Comparison of ENCODE assay signal across 9 cellular contexts in genomic region chr18:63236417-63236816, GRCh38.
A peak's percentile ranks its signal among the peaks of the same experiment; 100 is the strongest.
DNase-seq lines count a peak whose midpoint lies in the region; ATAC-seq and TF ChIP-seq lines count a peak whose summit lies in the region.
"Had no signal": no experiment of that assay in that cellular context is flagged by ENCODE, and none has a peak within 500 bp of the region (broad histone marks: within the 10 kb centered on the region; RNA-seq: fewer than 3 reads in every experiment).

No MANE protein-coding gene starts in this region.

- H3K4me3 ChIP-seq in thyroid gland (replicated peaks in 1 of 3) = no peak overlapping the region
- H3K4me3 ChIP-seq: A549 had no signal

- no peak for TF ChIP-seq POLR2A in thyroid gland (IDR thresholded peaks at IDR 0.05)

- no peak overlapping the region for H3K4me3 Mint-ChIP-seq in activated CD4-positive, alpha-beta T cell treated with anti-CD3 and anti-CD28 coated beads, Interleukin-2, amount 10 ng/mL, durations not matched to agents 7 days and 5 days
- no peak overlapping the region for H3K4me3 Mint-ChIP-seq in activated naive CD8-positive, alpha-beta T cell treated with anti-CD3 and anti-CD28 coated beads, Interleukin-2, amount 50 U/mL, for 24 hours

- peaks cover 19% of the 10 kb centered on the region for H3K9me3 Mint-ChIP-seq in activated CD4-positive, alpha-beta T cell treated with anti-CD3 and anti-CD28 coated beads, Interleukin-2, amount 10 ng/mL, durations not matched to agents 7 days and 5 days
- peaks cover 22% of the 10 kb centered on the region for H3K9me3 Mint-ChIP-seq in activated naive CD8-positive, alpha-beta T cell treated with anti-CD3 and anti-CD28 coated beads, Interleukin-2, amount 50 U/mL, for 24 hours

- H3K27me3 ChIP-seq in thyroid gland = no peaks in the 10 kb centered on the region

- H3K4me1 ChIP-seq in thyroid gland = peaks cover 31 to 41% of the 10 kb centered on the region in 2 donors

- no peaks in the 10 kb centered on the region for H3K36me3 ChIP-seq in thyroid gland

- 90 to 96% methylated on average over 15 of the region's 15 CpGs for WGBS in thyroid gland, 2 donors

- no peak for DNase-seq in activated CD4-positive, alpha-beta T cell treated with anti-CD3 and anti-CD28 coated beads, Interleukin-2, amount 10 ng/mL, durations not matched to agents 7 days and 5 days
- no peak for DNase-seq in activated CD4-positive, alpha-beta T cell treated with anti-CD3 and anti-CD28 coated beads for 1 hour
- DNase-seq in activated naive CD8-positive, alpha-beta T cell treated with anti-CD3 and anti-CD28 coated beads, Interleukin-2, amount 50 U/mL, for 24 hours = no peak
- peak; percentile 88 for DNase-seq in medulla oblongata (ENCODE audit: extremely low spot score)
- no peak for DNase-seq in thyroid gland
- DNase-seq in effector CD8-positive, alpha-beta T cell (lab: John Stamatoyannopoulos, UW) = no peak

- CTCF ChIA-PET in activated CD4-positive, alpha-beta T cell treated with anti-CD3 and anti-CD28 coated beads, Interleukin-2, amount 10 ng/mL, durations not matched to agents 7 days and 5 days (lab: Charles Lee) = interaction anchor here (1.8 kb wide), 1 partner anchor 12 kb away, joined by 7 read pairs; no protein-coding TSS in a partner anchor

- H3K27me3 Mint-ChIP-seq in activated CD4-positive, alpha-beta T cell treated with anti-CD3 and anti-CD28 coated beads, Interleukin-2, amount 10 ng/mL, durations not matched to agents 7 days and 5 days = no peaks in the 10 kb centered on the region
- H3K27me3 Mint-ChIP-seq in activated naive CD8-positive, alpha-beta T cell treated with anti-CD3 and anti-CD28 coated beads, Interleukin-2, amount 50 U/mL, for 24 hours = no peaks in the 10 kb centered on the region

- intact Hi-C loops in thyroid gland (cut with DNase I) = no loop called here

- POLR2A ChIA-PET in activated CD4-positive, alpha-beta T cell treated with anti-CD3 and anti-CD28 coated beads, Interleukin-2, amount 10 ng/mL, durations not matched to agents 7 days and 5 days (lab: Charles Lee) = no interaction called here

- H3K27ac ChIP-seq in thyroid gland = peak overlapping the region; percentile 91 to 94 (median 94)

- peak overlapping the region; percentile 80 for H3K27ac Mint-ChIP-seq in activated CD4-positive, alpha-beta T cell treated with anti-CD3 and anti-CD28 coated beads, Interleukin-2, amount 10 ng/mL, durations not matched to agents 7 days and 5 days
- H3K27ac Mint-ChIP-seq in activated naive CD8-positive, alpha-beta T cell treated with anti-CD3 and anti-CD28 coated beads, Interleukin-2, amount 50 U/mL, for 24 hours = peak overlapping the region; percentile 91

- H3K4me1 Mint-ChIP-seq in activated CD4-positive, alpha-beta T cell treated with anti-CD3 and anti-CD28 coated beads, Interleukin-2, amount 10 ng/mL, durations not matched to agents 7 days and 5 days = peaks cover 69% of the 10 kb centered on the region
- H3K4me1 Mint-ChIP-seq in activated naive CD8-positive, alpha-beta T cell treated with anti-CD3 and anti-CD28 coated beads, Interleukin-2, amount 50 U/mL, for 24 hours = peaks cover 75% of the 10 kb centered on the region

- ATAC-seq in activated naive CD8-positive, alpha-beta T cell treated with anti-CD3 and anti-CD28 coated beads, Interleukin-2, amount 50 U/mL, for 24 hours = no peak
- no peak for ATAC-seq in HG03520 (IDR thresholded peaks at IDR 0.05; ENCODE audit: unreplicated experiment)
- ATAC-seq in HG02981 (IDR thresholded peaks at IDR 0.05; ENCODE audit: unreplicated experiment) = no peak

- no peak for TF ChIP-seq CTCF in thyroid gland (IDR thresholded peaks at IDR 0.05)

- peaks cover 82% of the 10 kb centered on the region for H3K36me3 Mint-ChIP-seq in activated CD4-positive, alpha-beta T cell treated with anti-CD3 and anti-CD28 coated beads, Interleukin-2, amount 10 ng/mL, durations not matched to agents 7 days and 5 days (ENCODE audit: low read depth)
- H3K36me3 Mint-ChIP-seq in activated naive CD8-positive, alpha-beta T cell treated with anti-CD3 and anti-CD28 coated beads, Interleukin-2, amount 50 U/mL, for 24 hours (ENCODE audit: low read depth) = peaks cover 59% of the 10 kb centered on the region

- no peaks in the 10 kb centered on the region for H3K9me3 ChIP-seq in thyroid gland
- H3K9me3 ChIP-seq: A549 had no signal
